In genomic region chr20:5078399-5078958, GRCh38 we compare ENCODE assay signal across 1 cellular context.
A peak's percentile ranks its signal among the peaks of the same experiment; 100 is the strongest.
TF ChIP-seq lines count a peak whose summit lies in the region.

No MANE protein-coding gene starts in this region.

TF ChIP-seq in HepG2, 621 proteins besides CTCF, POLR2A, EP300 and RAD21 (continued from another document and continues in another):
- peak; percentile 56; the same call in 1 of the 2 replicates for TF ChIP-seq ZNF784 (CRISPR knock-in tag; IDR thresholded peaks at IDR 0.05; ENCODE audit: borderline replicate concordance)
- TF ChIP-seq MAFF (IDR thresholded peaks at IDR 0.05; ENCODE audit: low read depth, low read length), result no peak
- TF ChIP-seq PATZ1 (CRISPR knock-in tag; IDR thresholded peaks at IDR 0.05), result no peak
- TF ChIP-seq ZSCAN29 (CRISPR knock-in tag; conservative IDR thresholded peaks at IDR 0.05), result no peak; the same call in 1 of the 2 replicates
- no peak for TF ChIP-seq ZNF33B (CRISPR knock-in tag; IDR thresholded peaks at IDR 0.05)
- no peak; the same call in 1 of the 2 replicates for TF ChIP-seq FOXP4 (CRISPR knock-in tag; IDR thresholded peaks at IDR 0.05)
- TF ChIP-seq PREB (CRISPR knock-in tag; IDR thresholded peaks at IDR 0.05), result no peak
- TF ChIP-seq ZBTB46 (CRISPR knock-in tag; IDR thresholded peaks at IDR 0.05; ENCODE audit: borderline replicate concordance), result no peak
- TF ChIP-seq ARID2 (CRISPR knock-in tag; IDR thresholded peaks at IDR 0.05; ENCODE audit: borderline replicate concordance), result no peak
- no peak for TF ChIP-seq ZZZ3 (CRISPR knock-in tag; IDR thresholded peaks at IDR 0.05; ENCODE audit: borderline replicate concordance)
- no peak for TF ChIP-seq TP53 (CRISPR knock-in tag; conservative IDR thresholded peaks at IDR 0.05)
- TF ChIP-seq TBX2 (CRISPR knock-in tag; IDR thresholded peaks at IDR 0.05; ENCODE audit: borderline replicate concordance), result peak; percentile 40; the same call in 1 of the 2 replicates
- TF ChIP-seq JUNB (CRISPR knock-in tag; IDR thresholded peaks at IDR 0.05; ENCODE audit: borderline replicate concordance), result no peak
- TF ChIP-seq ZNF564 (CRISPR knock-in tag; IDR thresholded peaks at IDR 0.05), result no peak
- no peak for TF ChIP-seq ZNF724P (CRISPR knock-in tag; IDR thresholded peaks at IDR 0.05; ENCODE audit: borderline replicate concordance)
- TF ChIP-seq TBP (CRISPR knock-in tag; IDR thresholded peaks at IDR 0.05), result no peak
- TF ChIP-seq SCMH1 (CRISPR knock-in tag; IDR thresholded peaks at IDR 0.05; ENCODE audit: borderline replicate concordance), result no peak
- TF ChIP-seq ZNF567 (CRISPR knock-in tag; IDR thresholded peaks at IDR 0.05; ENCODE audit: borderline replicate concordance), result no peak
- TF ChIP-seq HDAC6 (IDR thresholded peaks at IDR 0.05; ENCODE audit: low read depth, low read length), result no peak
- TF ChIP-seq DMAP1 (CRISPR knock-in tag; IDR thresholded peaks at IDR 0.05), result no peak
- TF ChIP-seq GATAD2A (CRISPR knock-in tag; IDR thresholded peaks at IDR 0.05), result 0 out of 2 replicates have a peak, but pooled peaks have one; percentile 18
- no peak for TF ChIP-seq PRDM4 (CRISPR knock-in tag; IDR thresholded peaks at IDR 0.05; ENCODE audit: borderline replicate concordance)
- no peak for TF ChIP-seq TSC22D2 (CRISPR knock-in tag; IDR thresholded peaks at IDR 0.05; ENCODE audit: borderline replicate concordance)
- TF ChIP-seq ZMYM3 (CRISPR knock-in tag; IDR thresholded peaks at IDR 0.05), result peak; percentile 98
- TF ChIP-seq THAP9 (CRISPR knock-in tag; IDR thresholded peaks at IDR 0.05; ENCODE audit: borderline replicate concordance), result peak; percentile 53; the same call in 1 of the 2 replicates
- TF ChIP-seq PHF5A (CRISPR knock-in tag; IDR thresholded peaks at IDR 0.05; ENCODE audit: low read depth, unreplicated experiment), result no peak
- TF ChIP-seq ZNF687 (CRISPR knock-in tag; IDR thresholded peaks at IDR 0.05), result peak; percentile 49; the same call in 1 of the 2 replicates
- no peak for TF ChIP-seq BRCA1 (CRISPR knock-in tag; IDR thresholded peaks at IDR 0.05)
- TF ChIP-seq NAIF1 (CRISPR knock-in tag; IDR thresholded peaks at IDR 0.05; ENCODE audit: borderline replicate concordance), result no peak
- no peak for TF ChIP-seq ATRX (CRISPR knock-in tag; IDR thresholded peaks at IDR 0.05; ENCODE audit: borderline replicate concordance)
- TF ChIP-seq MTF1 (CRISPR knock-in tag; IDR thresholded peaks at IDR 0.05), result no peak
- 0 out of 2 replicates have a peak, but pooled peaks have one; percentile 47 for TF ChIP-seq JUN (CRISPR knock-in tag; IDR thresholded peaks at IDR 0.05)
- no peak for TF ChIP-seq CENPBD1 (CRISPR knock-in tag; IDR thresholded peaks at IDR 0.05; ENCODE audit: borderline replicate concordance, low read depth)
- TF ChIP-seq SMAD9 (CRISPR knock-in tag; IDR thresholded peaks at IDR 0.05), result no peak
- no peak for TF ChIP-seq ZNF713 (CRISPR knock-in tag; IDR thresholded peaks at IDR 0.05)
- TF ChIP-seq HMGXB4 (CRISPR knock-in tag; IDR thresholded peaks at IDR 0.05; ENCODE audit: borderline replicate concordance in 1 of 2, low read depth in 1 of 2), result peak; percentile 38 to 41; a peak in 1 of 4 replicates
- TF ChIP-seq ZNF562 (CRISPR knock-in tag; IDR thresholded peaks at IDR 0.05; ENCODE audit: borderline replicate concordance), result no peak
- no peak for TF ChIP-seq NR3C1 (CRISPR knock-in tag; IDR thresholded peaks at IDR 0.05)
